17 cellular contexts compared by ENCODE assay signal in the genomic region with DNA sequence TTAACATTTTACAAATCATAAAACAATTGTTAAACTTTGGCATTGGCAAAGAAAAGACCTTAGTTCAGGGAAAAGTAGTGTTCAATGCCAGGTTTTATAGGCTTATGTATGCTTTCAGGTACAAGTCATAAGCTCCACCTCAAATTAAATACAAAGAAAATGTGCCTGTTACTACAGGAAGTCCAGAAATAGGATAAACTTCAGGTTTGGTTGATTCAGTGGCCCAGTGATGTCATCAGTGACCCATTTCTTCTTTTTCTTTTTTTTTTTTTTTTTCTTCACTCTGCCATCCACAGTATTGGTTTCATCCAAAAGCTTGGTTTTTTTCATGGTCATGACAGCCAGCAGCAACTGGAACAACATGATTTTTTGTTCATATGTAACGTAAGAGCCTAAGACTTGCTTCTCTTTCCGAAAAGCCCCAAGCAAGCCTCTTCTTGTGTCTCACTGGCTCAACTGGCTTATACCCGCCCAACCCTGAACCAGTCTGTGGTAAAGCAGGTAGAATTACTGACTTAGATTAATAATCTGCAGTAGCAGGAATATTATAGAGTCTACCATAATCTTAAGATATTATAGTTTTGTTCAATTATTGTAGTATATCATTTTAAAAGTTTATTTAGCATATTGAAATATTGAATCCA. TPM values are rescaled to one million over a fixed set of nuclear protein-coding genes. Genes with fewer than 3 reads are reported as not detected.
DNase-seq lines count a peak whose midpoint lies in the region; ATAC-seq and TF ChIP-seq lines count a peak whose summit lies in the region.
"Had no signal": no experiment of that assay in that cellular context is flagged by ENCODE, and none has a peak within 500 bp of the region (broad histone marks: within the 10 kb centered on the region; RNA-seq: fewer than 3 reads in every experiment).

No MANE protein-coding gene starts in this region.

- TF ChIP-seq CTCF in OCI-LY7 (conservative IDR thresholded peaks at IDR 0.05; ENCODE audit: low read length) (no peak), esophagus squamous epithelium (IDR thresholded peaks at IDR 0.05) (no peak), smooth muscle cell (IDR thresholded peaks at IDR 0.05; ENCODE audit: borderline replicate concordance, insufficient read depth, poor library complexity, severe bottlenecking) (no peak), nephron progenitor cell (IDR thresholded peaks at IDR 0.05) (no peak)
- TF ChIP-seq CTCF in activated CD8-positive, alpha-beta T cell treated with anti-CD3 and anti-CD28 coated beads for 36 hours (IDR thresholded peaks at IDR 0.05) = no peak

- no peaks in the 10 kb centered on the region for H3K27me3 ChIP-seq in esophagus squamous epithelium
- H3K27me3 ChIP-seq in smooth muscle cell (ENCODE audit: low read depth) = no peaks in the 10 kb centered on the region

- peaks cover 9% of the 10 kb centered on the region for H3K4me1 ChIP-seq in OCI-LY7 (ENCODE audit: insufficient read depth, low read length, poor library complexity, severe bottlenecking)
- peaks cover 0 to 21% (median 0%) of the 10 kb centered on the region in 3 donors for H3K4me1 ChIP-seq in esophagus squamous epithelium
- H3K4me1 ChIP-seq in smooth muscle cell (ENCODE audit: low read depth) = no peaks in the 10 kb centered on the region

- H3K9ac ChIP-seq in smooth muscle cell (ENCODE audit: low read depth) = no peak overlapping the region

- H2AFZ ChIP-seq in OCI-LY7 (ENCODE audit: low read length) (no peak overlapping the region), smooth muscle cell (ENCODE audit: low read depth) (no peak overlapping the region)
- H2AFZ ChIP-seq: PC-9 had no signal

- H3K36me3 ChIP-seq in OCI-LY7 (ENCODE audit: insufficient read depth, low read length) (peaks cover 97% of the 10 kb centered on the region), esophagus squamous epithelium (peaks cover 7 to 99% (median 14%) of the 10 kb centered on the region in 3 donors), smooth muscle cell (ENCODE audit: low read depth) (peaks cover 34% of the 10 kb centered on the region)

- H3K4me2 ChIP-seq in OCI-LY7 (ENCODE audit: low read length) (no peak overlapping the region), smooth muscle cell (no peak overlapping the region)
- H3K4me2 ChIP-seq: PC-9 had no signal

- H3K9me2 ChIP-seq in OCI-LY7 (ENCODE audit: insufficient read depth, low read length) = no peaks in the 10 kb centered on the region

- H3K27ac ChIP-seq in OCI-LY7 (ENCODE audit: low read depth, low read length, poor library complexity, severe bottlenecking) = no peak overlapping the region
- peak overlapping the region in 3 of 4 donors; percentile 52 to 70 (median 66) for H3K27ac ChIP-seq in esophagus squamous epithelium
- H3K27ac ChIP-seq in smooth muscle cell (ENCODE audit: low read depth) = peak overlapping the region; percentile 75
- H3K27ac ChIP-seq: HL-60, PC-9 had no signal

- ATAC-seq in activated CD8-positive, alpha-beta T cell treated with anti-CD3 and anti-CD28 coated beads for 36 hours = no peak

- no peaks in the 10 kb centered on the region for H3F3A ChIP-seq in smooth muscle cell (ENCODE audit: low read depth)

- no peaks in the 10 kb centered on the region for H3K9me3 Mint-ChIP-seq in activated CD4-positive, alpha-beta memory T cell treated with anti-CD3 and anti-CD28 coated beads, Interleukin-2, amount 10 ng/mL, durations not matched to agents 7 days and 5 days
- H3K9me3 Mint-ChIP-seq in activated CD4-positive, alpha-beta memory T cell treated with anti-CD3 and anti-CD28 coated beads for 36 hours = no peaks in the 10 kb centered on the region
- no peaks in the 10 kb centered on the region for H3K9me3 Mint-ChIP-seq in nephron progenitor cell
- H3K9me3 Mint-ChIP-seq in activated CD8-positive, alpha-beta T cell treated with anti-CD3 and anti-CD28 coated beads for 36 hours = no peaks in the 10 kb centered on the region
- H3K9me3 Mint-ChIP-seq: CD4-positive, alpha-beta memory T cell; H9 had no signal

- peaks cover 72% of the 10 kb centered on the region for H3K36me3 Mint-ChIP-seq in activated CD4-positive, alpha-beta memory T cell treated with anti-CD3 and anti-CD28 coated beads, Interleukin-2, amount 10 ng/mL, durations not matched to agents 7 days and 5 days (ENCODE audit: low read depth)
- H3K36me3 Mint-ChIP-seq in activated CD4-positive, alpha-beta memory T cell treated with anti-CD3 and anti-CD28 coated beads for 36 hours = peaks cover 35% of the 10 kb centered on the region
- peaks cover 64% of the 10 kb centered on the region for H3K36me3 Mint-ChIP-seq in nephron progenitor cell (ENCODE audit: low read depth)
- peaks cover 38% of the 10 kb centered on the region for H3K36me3 Mint-ChIP-seq in activated CD8-positive, alpha-beta T cell treated with anti-CD3 and anti-CD28 coated beads for 36 hours (ENCODE audit: low read depth)

- no peak overlapping the region for H3K4me3 ChIP-seq in OCI-LY7 (ENCODE audit: low read depth, low read length, poor library complexity, severe bottlenecking)
- H3K4me3 ChIP-seq in esophagus squamous epithelium = no peak overlapping the region
- H3K4me3 ChIP-seq in smooth muscle cell = no peak overlapping the region
- H3K4me3 ChIP-seq: PC-9 had no signal

- 59 to 62% methylated on average over 3 of the region's 3 CpGs for WGBS in esophagus squamous epithelium, 2 donors
- 88% methylated on average over 3 of the region's 3 CpGs for WGBS in smooth muscle cell (ENCODE audit: low lambda C conversion rate)

- no peak for DNase-seq in activated CD4-positive, alpha-beta memory T cell treated with anti-CD3 and anti-CD28 coated beads, Interleukin-2, amount 10 ng/mL, durations not matched to agents 7 days and 5 days
- DNase-seq in activated CD4-positive, alpha-beta memory T cell treated with anti-CD3 and anti-CD28 coated beads for 36 hours = no peak
- DNase-seq in OCI-LY7 (ENCODE audit: low spot score) (peak; percentile 19), esophagus squamous epithelium (lab: John Stamatoyannopoulos, UW) (no peak), smooth muscle cell (lab: John Stamatoyannopoulos, UW; ENCODE audit: unreplicated experiment) (no peak), nephron progenitor cell (no peak)
- DNase-seq in activated CD8-positive, alpha-beta T cell treated with anti-CD3 and anti-CD28 coated beads for 36 hours = no peak
- no peak for DNase-seq in stimulated activated CD8-positive, alpha-beta memory T cell treated with anti-CD3 and anti-CD28 coated beads, Interleukin-4, amount 100 ng/mL, for 48 hours
- DNase-seq: CD4-positive, alpha-beta memory T cell; DMS79 treated with DMSO at 0.1 percent for 48 hours; H9; NCI-H1048; NCI-H1436 treated with DMSO at 0.1 percent for 48 hours; NCI-H2081; NCI-H748 treated with DMSO at 0.1 percent for 48 hours; PC-9 had no signal

- H3K79me2 ChIP-seq in OCI-LY7 (ENCODE audit: insufficient read depth, low read depth, low read length) (no peaks in the 10 kb centered on the region), smooth muscle cell (ENCODE audit: low read depth) (no peaks in the 10 kb centered on the region)

- no peaks in the 10 kb centered on the region for H3K9me3 ChIP-seq in OCI-LY7 (ENCODE audit: low read length)
- no peaks in the 10 kb centered on the region for H3K9me3 ChIP-seq in esophagus squamous epithelium
- no peaks in the 10 kb centered on the region for H3K9me3 ChIP-seq in smooth muscle cell (replicated peaks; ENCODE audit: low read depth)

- peaks cover 27% of the 10 kb centered on the region for H3K4me1 Mint-ChIP-seq in activated CD4-positive, alpha-beta memory T cell treated with anti-CD3 and anti-CD28 coated beads, Interleukin-2, amount 10 ng/mL, durations not matched to agents 7 days and 5 days
- peaks cover 12% of the 10 kb centered on the region for H3K4me1 Mint-ChIP-seq in activated CD4-positive, alpha-beta memory T cell treated with anti-CD3 and anti-CD28 coated beads for 36 hours (ENCODE audit: low read depth)
- H3K4me1 Mint-ChIP-seq in nephron progenitor cell = no peaks in the 10 kb centered on the region
- peaks cover 17% of the 10 kb centered on the region for H3K4me1 Mint-ChIP-seq in activated CD8-positive, alpha-beta T cell treated with anti-CD3 and anti-CD28 coated beads for 36 hours (ENCODE audit: low read depth)

- H3K4me3 Mint-ChIP-seq in activated CD4-positive, alpha-beta memory T cell treated with anti-CD3 and anti-CD28 coated beads, Interleukin-2, amount 10 ng/mL, durations not matched to agents 7 days and 5 days = no peak overlapping the region
- no peak overlapping the region for H3K4me3 Mint-ChIP-seq in activated CD4-positive, alpha-beta memory T cell treated with anti-CD3 and anti-CD28 coated beads for 36 hours
- H3K4me3 Mint-ChIP-seq in nephron progenitor cell = no peak overlapping the region
- no peak overlapping the region for H3K4me3 Mint-ChIP-seq in activated CD8-positive, alpha-beta T cell treated with anti-CD3 and anti-CD28 coated beads for 36 hours
- H3K4me3 Mint-ChIP-seq: CD4-positive, alpha-beta memory T cell; H9 had no signal

- peak overlapping the region; percentile 21 for H3K27ac Mint-ChIP-seq in activated CD4-positive, alpha-beta memory T cell treated with anti-CD3 and anti-CD28 coated beads, Interleukin-2, amount 10 ng/mL, durations not matched to agents 7 days and 5 days
- no peak overlapping the region for H3K27ac Mint-ChIP-seq in activated CD4-positive, alpha-beta memory T cell treated with anti-CD3 and anti-CD28 coated beads for 36 hours
- H3K27ac Mint-ChIP-seq in nephron progenitor cell = no peak overlapping the region
- H3K27ac Mint-ChIP-seq in activated CD8-positive, alpha-beta T cell treated with anti-CD3 and anti-CD28 coated beads for 36 hours = no peak overlapping the region
- H3K27ac Mint-ChIP-seq: CD4-positive, alpha-beta memory T cell; H9 had no signal

- no peaks in the 10 kb centered on the region for H3K27me3 Mint-ChIP-seq in activated CD4-positive, alpha-beta memory T cell treated with anti-CD3 and anti-CD28 coated beads, Interleukin-2, amount 10 ng/mL, durations not matched to agents 7 days and 5 days
- H3K27me3 Mint-ChIP-seq in activated CD4-positive, alpha-beta memory T cell treated with anti-CD3 and anti-CD28 coated beads for 36 hours = no peaks in the 10 kb centered on the region
- no peaks in the 10 kb centered on the region for H3K27me3 Mint-ChIP-seq in nephron progenitor cell (ENCODE audit: low read depth, poor library complexity)
- H3K27me3 Mint-ChIP-seq in activated CD8-positive, alpha-beta T cell treated with anti-CD3 and anti-CD28 coated beads for 36 hours = no peaks in the 10 kb centered on the region
- H3K27me3 Mint-ChIP-seq: CD4-positive, alpha-beta memory T cell had no signal

- CTCF ChIA-PET in activated CD4-positive, alpha-beta memory T cell treated with anti-CD3 and anti-CD28 coated beads, Interleukin-2, amount 10 ng/mL, durations not matched to agents 7 days and 5 days (lab: Charles Lee) = interaction anchor here (1.0 kb wide), 1 partner anchor 93 kb away, joined by 3 read pairs; no protein-coding TSS in a partner anchor
- CTCF ChIA-PET in activated CD4-positive, alpha-beta memory T cell treated with anti-CD3 and anti-CD28 coated beads for 36 hours (lab: Charles Lee) = interaction anchor here (0.8 kb wide), 1 partner anchor 9 kb away, joined by 3 read pairs; no protein-coding TSS in a partner anchor
- CTCF ChIA-PET in OCI-LY7 (lab: Charles Lee; ENCODE audit: unreplicated experiment) = no interaction called here
- CTCF ChIA-PET in activated CD8-positive, alpha-beta T cell treated with anti-CD3 and anti-CD28 coated beads for 36 hours (lab: Charles Lee) = interaction anchor here (0.7 to 1.5 kb wide), 6 partner anchors 8 to 163 kb away, joined by 3 read pairs; no protein-coding TSS in a partner anchor

- BruUV-seq in OCI-LY7 (replicated peaks; lab: Mats Ljungman, UMichigan) = no TSS peak

- no peaks in the 10 kb centered on the region for H4K20me1 ChIP-seq in OCI-LY7 (ENCODE audit: insufficient read depth, low read length)
- no peaks in the 10 kb centered on the region for H4K20me1 ChIP-seq in smooth muscle cell (ENCODE audit: low read depth)

- no peak for TF ChIP-seq POLR2A in esophagus squamous epithelium (IDR thresholded peaks at IDR 0.05)

- intact Hi-C loops in activated CD4-positive, alpha-beta memory T cell treated with anti-CD3 and anti-CD28 coated beads for 36 hours (cut with micrococcal nuclease) = loop anchor here (5.0 kb wide), 1 partner anchor 93 kb away; the partner anchor contains the start of gene API5
- intact Hi-C loops in OCI-LY7 (cut with micrococcal nuclease; ENCODE audit: unreplicated experiment) = no loop called here
- intact Hi-C loops in esophagus squamous epithelium (cut with DNase I) = no loop called here
- intact Hi-C loops in activated CD8-positive, alpha-beta T cell treated with anti-CD3 and anti-CD28 coated beads for 36 hours (cut with micrococcal nuclease) = no loop called here

- POLR2A ChIA-PET in activated CD4-positive, alpha-beta memory T cell treated with anti-CD3 and anti-CD28 coated beads, Interleukin-2, amount 10 ng/mL, durations not matched to agents 7 days and 5 days (lab: Charles Lee) = interaction anchor here (1.2 kb wide), 2 partner anchors 14 to 40 kb away, joined by 3 read pairs; no protein-coding TSS in a partner anchor
- POLR2A ChIA-PET in activated CD4-positive, alpha-beta memory T cell treated with anti-CD3 and anti-CD28 coated beads for 36 hours (lab: Charles Lee) = interaction anchor here (0.9 kb wide), 1 partner anchor 46 kb away, joined by 3 read pairs; the partner anchor contains the start of gene TTC17
- POLR2A ChIA-PET in OCI-LY7 (lab: Charles Lee) = interaction anchor here (0.8 to 1.6 kb wide), 5 partner anchors 9 to 767 kb away, joined by 3 to 5 read pairs (median 4); no protein-coding TSS in a partner anchor
- POLR2A ChIA-PET in activated CD8-positive, alpha-beta T cell treated with anti-CD3 and anti-CD28 coated beads for 36 hours (lab: Charles Lee) = no interaction called here

RNA-seq across cellular contexts. Expression of gene TTC17, which starts 46.2 kb away (rescaled TPM):
- total RNA-seq in activated CD4-positive, alpha-beta memory T cell treated with anti-CD3 and anti-CD28 coated beads, Interleukin-2, amount 10 ng/mL, durations not matched to agents 7 days and 5 days = 10 to 100 TPM; 71.7 to 72.8 TPM
- total RNA-seq in activated CD4-positive, alpha-beta memory T cell treated with anti-CD3 and anti-CD28 coated beads for 36 hours = 10 to 100 TPM; 51.5 to 52.0 TPM
- 71.3 and 73.7 TPM in 2 replicates for total RNA-seq in OCI-LY7 (2014; rRNA removed; shearing (Covaris generic))
- total RNA-seq in OCI-LY7 (2022) (84.2 and 96.2 TPM in 2 replicates), esophagus squamous epithelium (100 to 1,000 TPM in 1 of 4 donors, 10 to 100 TPM in 3; 37.5 to 106 (median 55.9) TPM), smooth muscle cell (73.1 and 113 TPM in 2 replicates)
- 35.9 and 43.5 TPM in 2 replicates for polyA plus RNA-seq in smooth muscle cell
- total RNA-seq in activated CD8-positive, alpha-beta T cell treated with anti-CD3 and anti-CD28 coated beads for 36 hours = 10 to 100 TPM; 48.7 to 51.2 TPM
